1 cellular context compared by ENCODE assay signal in the genomic region with DNA sequence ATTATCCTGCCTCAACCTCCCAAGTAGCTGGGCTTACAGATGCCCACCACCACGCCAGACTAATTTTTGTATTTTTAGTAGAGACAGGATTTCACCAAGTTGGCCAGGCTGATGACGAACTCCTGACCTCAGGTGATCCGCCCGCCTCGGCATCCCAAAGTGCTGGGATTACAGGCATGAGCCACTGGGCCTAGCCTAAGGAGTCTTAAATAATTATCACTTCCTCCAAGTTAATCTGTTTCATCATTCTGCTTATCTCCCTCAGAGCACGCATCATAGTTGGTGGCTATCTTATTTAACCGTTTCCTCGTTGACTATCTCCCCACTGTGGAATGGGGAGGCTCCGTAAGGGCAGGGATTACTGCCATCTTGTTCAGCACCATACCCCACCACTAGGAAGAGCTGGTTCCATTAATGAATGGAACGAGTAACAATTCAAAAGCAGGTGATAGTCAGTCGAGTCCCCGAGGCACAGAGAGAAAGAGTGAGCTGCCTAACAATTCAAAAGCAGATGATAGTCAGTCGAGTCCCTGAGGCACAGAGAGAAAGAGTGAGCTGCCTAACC.
TF ChIP-seq lines count a peak whose summit lies in the region.

No MANE protein-coding gene starts in this region.

TF ChIP-seq in K562, 482 proteins besides CTCF, POLR2A, EP300 and RAD21 (continued from another document and continues in another):
- TF ChIP-seq, protein P1, sequence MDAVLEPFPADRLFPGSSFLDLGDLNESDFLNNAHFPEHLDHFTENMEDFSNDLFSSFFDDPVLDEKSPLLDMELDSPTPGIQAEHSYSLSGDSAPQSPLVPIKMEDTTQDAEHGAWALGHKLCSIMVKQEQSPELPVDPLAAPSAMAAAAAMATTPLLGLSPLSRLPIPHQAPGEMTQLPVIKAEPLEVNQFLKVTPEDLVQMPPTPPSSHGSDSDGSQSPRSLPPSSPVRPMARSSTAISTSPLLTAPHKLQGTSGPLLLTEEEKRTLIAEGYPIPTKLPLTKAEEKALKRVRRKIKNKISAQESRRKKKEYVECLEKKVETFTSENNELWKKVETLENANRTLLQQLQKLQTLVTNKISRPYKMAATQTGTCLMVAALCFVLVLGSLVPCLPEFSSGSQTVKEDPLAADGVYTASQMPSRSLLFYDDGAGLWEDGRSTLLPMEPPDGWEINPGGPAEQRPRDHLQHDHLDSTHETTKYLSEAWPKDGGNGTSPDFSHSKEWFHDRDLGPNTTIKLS (IDR thresholded peaks at IDR 0.05; ENCODE audit: borderline replicate concordance, low read depth) = no peak
- TF ChIP-seq KDM1A (IDR thresholded peaks at IDR 0.05) (peak; percentile 69 to 78), POLR2AphosphoS5 (IDR thresholded peaks at IDR 0.05; ENCODE audit: control insufficient read depth, insufficient read depth, low read depth, low read length) (peak; percentile 67; the same call in 1 of the 2 replicates), GATA2 (CRISPR knock-in tag; IDR thresholded peaks at IDR 0.05) (peak; percentile 81), TEAD2 (tag; IDR thresholded peaks at IDR 0.05) (no peak), ZNF695 (CRISPR knock-in tag; IDR thresholded peaks at IDR 0.05) (no peak), ZNF79 (CRISPR knock-in tag; IDR thresholded peaks at IDR 0.05; ENCODE audit: low read depth) (no peak), NCOA6 (IDR thresholded peaks at IDR 0.05) (no peak), ZNF174 (CRISPR knock-in tag; IDR thresholded peaks at IDR 0.05) (no peak), NR4A1 (CRISPR knock-in tag; IDR thresholded peaks at IDR 0.05) (no peak), NR4A1 (tag; IDR thresholded peaks at IDR 0.05) (peak; percentile 73; the same call in 1 of the 2 replicates), XRCC3 (IDR thresholded peaks at IDR 0.05) (no peak), SMAD3 (CRISPR knock-in tag; conservative IDR thresholded peaks at IDR 0.05) (peak; percentile 71), TCFL5 (CRISPR knock-in tag; conservative IDR thresholded peaks at IDR 0.05) (no peak), NELFE (IDR thresholded peaks at IDR 0.05; ENCODE audit: insufficient read depth, insufficient read length) (no peak), HDGF (IDR thresholded peaks at IDR 0.05) (no peak; the same call in 1 of the 2 replicates), SRSF7 (optimal IDR thresholded peaks at IDR 0.05; ENCODE audit: low read depth, low read length) (no peak), HMG20A (CRISPR knock-in tag; conservative IDR thresholded peaks at IDR 0.05) (no peak), RFX1 (IDR thresholded peaks at IDR 0.05) (no peak), ZNF316 (IDR thresholded peaks at IDR 0.05) (no peak; the same call in 1 of the 2 replicates), MAFF (IDR thresholded peaks at IDR 0.05; ENCODE audit: low read length) (no peak), ATF1 (CRISPR knock-in tag; IDR thresholded peaks at IDR 0.05) (no peak), ATF1 (tag; IDR thresholded peaks at IDR 0.05) (peak; percentile 58), NFRKB (IDR thresholded peaks at IDR 0.05; ENCODE audit: low read depth) (peak; percentile 68; the same call in 1 of the 2 replicates), HDAC6 (IDR thresholded peaks at IDR 0.05; ENCODE audit: low read depth, low read length) (no peak), HMG20B (CRISPR knock-in tag; IDR thresholded peaks at IDR 0.05) (no peak), ZNF3 (CRISPR knock-in tag; IDR thresholded peaks at IDR 0.05) (no peak), ZKSCAN3 (CRISPR knock-in tag; IDR thresholded peaks at IDR 0.05) (no peak), ZNF274 (IDR thresholded peaks at IDR 0.05; ENCODE audit: borderline replicate concordance, low read depth, low read length) (no peak), SIX5 (IDR thresholded peaks at IDR 0.05; ENCODE audit: borderline replicate concordance in 1 of 2, insufficient read depth in 1 of 2, low read depth in 1 of 2, low read length in 2 of 2) (no peak), SAP30 (IDR thresholded peaks at IDR 0.05; ENCODE audit: borderline replicate concordance, insufficient read depth, low read depth, low read length, poor library complexity, severe bottlenecking) (no peak), NR1H2 (CRISPR knock-in tag; IDR thresholded peaks at IDR 0.05) (no peak), ZNF175 (CRISPR knock-in tag; IDR thresholded peaks at IDR 0.05; ENCODE audit: low read depth) (peak; percentile 78; the same call in 1 of the 2 replicates), ZNF140 (CRISPR knock-in tag; IDR thresholded peaks at IDR 0.05) (no peak), ZSCAN32 (CRISPR knock-in tag; IDR thresholded peaks at IDR 0.05) (peak; percentile 33; the same call in 1 of the 2 replicates), RUNX1 (IDR thresholded peaks at IDR 0.05; ENCODE audit: low read depth) (no peak), NR3C1 (CRISPR knock-in tag; IDR thresholded peaks at IDR 0.05) (no peak), NFXL1 (CRISPR knock-in tag; IDR thresholded peaks at IDR 0.05) (no peak), ELF2 (CRISPR knock-in tag; IDR thresholded peaks at IDR 0.05) (peak; percentile 71; the same call in 1 of the 2 replicates), POLR3G (IDR thresholded peaks at IDR 0.05; ENCODE audit: extremely low read depth, insufficient read length, insufficient replicate concordance) (no peak), ILK (tag; IDR thresholded peaks at IDR 0.05; ENCODE audit: borderline replicate concordance, low read depth) (no peak), ZKSCAN1 (IDR thresholded peaks at IDR 0.05; ENCODE audit: low read depth, low read length) (no peak)
- TF ChIP-seq, protein P2, sequence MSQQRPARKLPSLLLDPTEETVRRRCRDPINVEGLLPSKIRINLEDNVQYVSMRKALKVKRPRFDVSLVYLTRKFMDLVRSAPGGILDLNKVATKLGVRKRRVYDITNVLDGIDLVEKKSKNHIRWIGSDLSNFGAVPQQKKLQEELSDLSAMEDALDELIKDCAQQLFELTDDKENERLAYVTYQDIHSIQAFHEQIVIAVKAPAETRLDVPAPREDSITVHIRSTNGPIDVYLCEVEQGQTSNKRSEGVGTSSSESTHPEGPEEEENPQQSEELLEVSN (IDR thresholded peaks at IDR 0.05; ENCODE audit: borderline replicate concordance in 1 of 2, extremely low read depth in 1 of 2, insufficient read depth in 1 of 2, insufficient read length in 1 of 2, low read depth in 1 of 2, low read length in 1 of 2, poor library complexity in 1 of 2, severe bottlenecking in 1 of 2) = no peak
- TF ChIP-seq, protein P3, sequence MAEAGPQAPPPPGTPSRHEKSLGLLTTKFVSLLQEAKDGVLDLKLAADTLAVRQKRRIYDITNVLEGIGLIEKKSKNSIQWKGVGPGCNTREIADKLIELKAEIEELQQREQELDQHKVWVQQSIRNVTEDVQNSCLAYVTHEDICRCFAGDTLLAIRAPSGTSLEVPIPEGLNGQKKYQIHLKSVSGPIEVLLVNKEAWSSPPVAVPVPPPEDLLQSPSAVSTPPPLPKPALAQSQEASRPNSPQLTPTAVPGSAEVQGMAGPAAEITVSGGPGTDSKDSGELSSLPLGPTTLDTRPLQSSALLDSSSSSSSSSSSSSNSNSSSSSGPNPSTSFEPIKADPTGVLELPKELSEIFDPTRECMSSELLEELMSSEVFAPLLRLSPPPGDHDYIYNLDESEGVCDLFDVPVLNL (CRISPR knock-in tag; IDR thresholded peaks at IDR 0.05; ENCODE audit: low read depth) = no peak
- TF ChIP-seq, protein P4, sequence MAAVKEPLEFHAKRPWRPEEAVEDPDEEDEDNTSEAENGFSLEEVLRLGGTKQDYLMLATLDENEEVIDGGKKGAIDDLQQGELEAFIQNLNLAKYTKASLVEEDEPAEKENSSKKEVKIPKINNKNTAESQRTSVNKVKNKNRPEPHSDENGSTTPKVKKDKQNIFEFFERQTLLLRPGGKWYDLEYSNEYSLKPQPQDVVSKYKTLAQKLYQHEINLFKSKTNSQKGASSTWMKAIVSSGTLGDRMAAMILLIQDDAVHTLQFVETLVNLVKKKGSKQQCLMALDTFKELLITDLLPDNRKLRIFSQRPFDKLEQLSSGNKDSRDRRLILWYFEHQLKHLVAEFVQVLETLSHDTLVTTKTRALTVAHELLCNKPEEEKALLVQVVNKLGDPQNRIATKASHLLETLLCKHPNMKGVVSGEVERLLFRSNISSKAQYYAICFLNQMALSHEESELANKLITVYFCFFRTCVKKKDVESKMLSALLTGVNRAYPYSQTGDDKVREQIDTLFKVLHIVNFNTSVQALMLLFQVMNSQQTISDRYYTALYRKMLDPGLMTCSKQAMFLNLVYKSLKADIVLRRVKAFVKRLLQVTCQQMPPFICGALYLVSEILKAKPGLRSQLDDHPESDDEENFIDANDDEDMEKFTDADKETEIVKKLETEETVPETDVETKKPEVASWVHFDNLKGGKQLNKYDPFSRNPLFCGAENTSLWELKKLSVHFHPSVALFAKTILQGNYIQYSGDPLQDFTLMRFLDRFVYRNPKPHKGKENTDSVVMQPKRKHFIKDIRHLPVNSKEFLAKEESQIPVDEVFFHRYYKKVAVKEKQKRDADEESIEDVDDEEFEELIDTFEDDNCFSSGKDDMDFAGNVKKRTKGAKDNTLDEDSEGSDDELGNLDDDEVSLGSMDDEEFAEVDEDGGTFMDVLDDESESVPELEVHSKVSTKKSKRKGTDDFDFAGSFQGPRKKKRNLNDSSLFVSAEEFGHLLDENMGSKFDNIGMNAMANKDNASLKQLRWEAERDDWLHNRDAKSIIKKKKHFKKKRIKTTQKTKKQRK (IDR thresholded peaks at IDR 0.05; ENCODE audit: borderline replicate concordance, low read depth, low read length) = no peak
- TF ChIP-seq, protein P5, sequence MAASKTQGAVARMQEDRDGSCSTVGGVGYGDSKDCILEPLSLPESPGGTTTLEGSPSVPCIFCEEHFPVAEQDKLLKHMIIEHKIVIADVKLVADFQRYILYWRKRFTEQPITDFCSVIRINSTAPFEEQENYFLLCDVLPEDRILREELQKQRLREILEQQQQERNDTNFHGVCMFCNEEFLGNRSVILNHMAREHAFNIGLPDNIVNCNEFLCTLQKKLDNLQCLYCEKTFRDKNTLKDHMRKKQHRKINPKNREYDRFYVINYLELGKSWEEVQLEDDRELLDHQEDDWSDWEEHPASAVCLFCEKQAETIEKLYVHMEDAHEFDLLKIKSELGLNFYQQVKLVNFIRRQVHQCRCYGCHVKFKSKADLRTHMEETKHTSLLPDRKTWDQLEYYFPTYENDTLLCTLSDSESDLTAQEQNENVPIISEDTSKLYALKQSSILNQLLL (CRISPR knock-in tag; IDR thresholded peaks at IDR 0.05; ENCODE audit: borderline replicate concordance) = no peak
- TF ChIP-seq, protein P6, sequence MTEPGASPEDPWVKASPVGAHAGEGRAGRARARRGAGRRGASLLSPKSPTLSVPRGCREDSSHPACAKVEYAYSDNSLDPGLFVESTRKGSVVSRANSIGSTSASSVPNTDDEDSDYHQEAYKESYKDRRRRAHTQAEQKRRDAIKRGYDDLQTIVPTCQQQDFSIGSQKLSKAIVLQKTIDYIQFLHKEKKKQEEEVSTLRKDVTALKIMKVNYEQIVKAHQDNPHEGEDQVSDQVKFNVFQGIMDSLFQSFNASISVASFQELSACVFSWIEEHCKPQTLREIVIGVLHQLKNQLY (CRISPR knock-in tag; conservative IDR thresholded peaks at IDR 0.05) = no peak
- TF ChIP-seq, protein P7, sequence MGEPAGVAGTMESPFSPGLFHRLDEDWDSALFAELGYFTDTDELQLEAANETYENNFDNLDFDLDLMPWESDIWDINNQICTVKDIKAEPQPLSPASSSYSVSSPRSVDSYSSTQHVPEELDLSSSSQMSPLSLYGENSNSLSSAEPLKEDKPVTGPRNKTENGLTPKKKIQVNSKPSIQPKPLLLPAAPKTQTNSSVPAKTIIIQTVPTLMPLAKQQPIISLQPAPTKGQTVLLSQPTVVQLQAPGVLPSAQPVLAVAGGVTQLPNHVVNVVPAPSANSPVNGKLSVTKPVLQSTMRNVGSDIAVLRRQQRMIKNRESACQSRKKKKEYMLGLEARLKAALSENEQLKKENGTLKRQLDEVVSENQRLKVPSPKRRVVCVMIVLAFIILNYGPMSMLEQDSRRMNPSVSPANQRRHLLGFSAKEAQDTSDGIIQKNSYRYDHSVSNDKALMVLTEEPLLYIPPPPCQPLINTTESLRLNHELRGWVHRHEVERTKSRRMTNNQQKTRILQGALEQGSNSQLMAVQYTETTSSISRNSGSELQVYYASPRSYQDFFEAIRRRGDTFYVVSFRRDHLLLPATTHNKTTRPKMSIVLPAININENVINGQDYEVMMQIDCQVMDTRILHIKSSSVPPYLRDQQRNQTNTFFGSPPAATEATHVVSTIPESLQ (CRISPR knock-in tag; IDR thresholded peaks at IDR 0.05) = 0 out of 2 replicates have a peak, but pooled peaks have one; percentile 61
- TF ChIP-seq, protein P8, sequence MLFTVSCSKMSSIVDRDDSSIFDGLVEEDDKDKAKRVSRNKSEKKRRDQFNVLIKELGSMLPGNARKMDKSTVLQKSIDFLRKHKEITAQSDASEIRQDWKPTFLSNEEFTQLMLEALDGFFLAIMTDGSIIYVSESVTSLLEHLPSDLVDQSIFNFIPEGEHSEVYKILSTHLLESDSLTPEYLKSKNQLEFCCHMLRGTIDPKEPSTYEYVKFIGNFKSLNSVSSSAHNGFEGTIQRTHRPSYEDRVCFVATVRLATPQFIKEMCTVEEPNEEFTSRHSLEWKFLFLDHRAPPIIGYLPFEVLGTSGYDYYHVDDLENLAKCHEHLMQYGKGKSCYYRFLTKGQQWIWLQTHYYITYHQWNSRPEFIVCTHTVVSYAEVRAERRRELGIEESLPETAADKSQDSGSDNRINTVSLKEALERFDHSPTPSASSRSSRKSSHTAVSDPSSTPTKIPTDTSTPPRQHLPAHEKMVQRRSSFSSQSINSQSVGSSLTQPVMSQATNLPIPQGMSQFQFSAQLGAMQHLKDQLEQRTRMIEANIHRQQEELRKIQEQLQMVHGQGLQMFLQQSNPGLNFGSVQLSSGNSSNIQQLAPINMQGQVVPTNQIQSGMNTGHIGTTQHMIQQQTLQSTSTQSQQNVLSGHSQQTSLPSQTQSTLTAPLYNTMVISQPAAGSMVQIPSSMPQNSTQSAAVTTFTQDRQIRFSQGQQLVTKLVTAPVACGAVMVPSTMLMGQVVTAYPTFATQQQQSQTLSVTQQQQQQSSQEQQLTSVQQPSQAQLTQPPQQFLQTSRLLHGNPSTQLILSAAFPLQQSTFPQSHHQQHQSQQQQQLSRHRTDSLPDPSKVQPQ (CRISPR knock-in tag; IDR thresholded peaks at IDR 0.05; ENCODE audit: borderline replicate concordance) = no peak
- TF ChIP-seq, protein P9, sequence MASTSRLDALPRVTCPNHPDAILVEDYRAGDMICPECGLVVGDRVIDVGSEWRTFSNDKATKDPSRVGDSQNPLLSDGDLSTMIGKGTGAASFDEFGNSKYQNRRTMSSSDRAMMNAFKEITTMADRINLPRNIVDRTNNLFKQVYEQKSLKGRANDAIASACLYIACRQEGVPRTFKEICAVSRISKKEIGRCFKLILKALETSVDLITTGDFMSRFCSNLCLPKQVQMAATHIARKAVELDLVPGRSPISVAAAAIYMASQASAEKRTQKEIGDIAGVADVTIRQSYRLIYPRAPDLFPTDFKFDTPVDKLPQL (IDR thresholded peaks at IDR 0.05; ENCODE audit: extremely low read depth, insufficient read length) = no peak
- TF ChIP-seq, protein P10, sequence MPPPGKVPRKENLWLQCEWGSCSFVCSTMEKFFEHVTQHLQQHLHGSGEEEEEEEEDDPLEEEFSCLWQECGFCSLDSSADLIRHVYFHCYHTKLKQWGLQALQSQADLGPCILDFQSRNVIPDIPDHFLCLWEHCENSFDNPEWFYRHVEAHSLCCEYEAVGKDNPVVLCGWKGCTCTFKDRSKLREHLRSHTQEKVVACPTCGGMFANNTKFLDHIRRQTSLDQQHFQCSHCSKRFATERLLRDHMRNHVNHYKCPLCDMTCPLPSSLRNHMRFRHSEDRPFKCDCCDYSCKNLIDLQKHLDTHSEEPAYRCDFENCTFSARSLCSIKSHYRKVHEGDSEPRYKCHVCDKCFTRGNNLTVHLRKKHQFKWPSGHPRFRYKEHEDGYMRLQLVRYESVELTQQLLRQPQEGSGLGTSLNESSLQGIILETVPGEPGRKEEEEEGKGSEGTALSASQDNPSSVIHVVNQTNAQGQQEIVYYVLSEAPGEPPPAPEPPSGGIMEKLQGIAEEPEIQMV (tag; conservative IDR thresholded peaks at IDR 0.05; ENCODE audit: low read depth) = no peak; the same call in 1 of the 2 replicates
